In the genomic region with DNA sequence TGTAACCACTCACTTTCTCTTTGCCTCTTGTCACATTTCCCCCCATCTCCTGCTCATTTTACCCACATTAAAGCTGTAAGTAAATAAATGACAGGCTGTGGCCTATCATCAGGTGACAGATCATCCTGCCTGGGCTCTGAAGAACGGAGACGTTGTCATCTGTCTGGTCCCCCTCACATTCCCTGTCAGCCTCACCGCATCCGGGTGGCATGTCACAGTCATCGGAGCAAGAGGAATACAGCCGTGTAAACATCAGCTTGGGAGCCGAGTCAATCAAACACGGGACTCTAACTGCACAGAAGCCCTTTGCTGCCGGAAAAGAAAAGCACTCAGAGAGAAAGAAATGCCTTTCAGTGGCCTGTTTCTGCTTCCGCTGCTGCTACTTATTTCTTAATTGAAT, we compare ENCODE assay signal across 1 cellular context.
TF ChIP-seq lines count a peak whose summit lies in the region.

No MANE protein-coding gene starts in this region.

TF ChIP-seq in GM23338, 12 proteins besides CTCF, POLR2A, EP300 and RAD21 (continued from another document):
- TF ChIP-seq CREB1 (CRISPR knock-in tag; IDR thresholded peaks at IDR 0.05; ENCODE audit: low read depth): no peak
TF ChIP-seq in GM23338: peak in this region for 0.
